Comparison of ENCODE assay signal across 23 cellular contexts in the genomic region with DNA sequence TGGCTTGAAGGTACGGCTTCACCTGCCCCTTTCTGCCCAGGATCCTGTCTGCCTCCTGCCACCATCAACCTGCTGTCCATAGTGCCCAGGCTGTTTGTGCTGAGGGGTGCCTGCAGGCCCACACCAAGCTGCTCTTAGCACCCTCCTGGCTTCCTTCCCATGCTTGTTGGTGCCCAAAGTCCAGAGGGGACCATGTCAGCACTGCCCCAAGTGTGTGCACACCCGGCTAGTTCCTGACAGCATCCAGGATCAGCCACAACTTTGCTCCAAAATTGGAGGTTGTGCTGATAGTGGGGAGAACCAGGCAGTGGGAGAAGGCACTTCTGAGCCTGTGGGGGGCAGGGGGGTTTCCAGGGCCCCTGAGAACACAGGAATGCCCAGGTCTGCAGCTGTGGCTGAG.
"Had no signal": no experiment of that assay in that cellular context is flagged by ENCODE, and none has a peak within 500 bp of the region (broad histone marks: within the 10 kb centered on the region; RNA-seq: fewer than 3 reads in every experiment).

No MANE protein-coding gene starts in this region.

- H3K27me3 Mint-ChIP-seq: dendritic cell treated with granulocyte-macrophage colony-stimulating factor and Interleukin-4, amounts not matched to agents 40 ng/mL and 50 ng/mL, for 4 days; effector memory CD8-positive, alpha-beta T cell had no signal

- DNase-seq: colonic mucosa; cortex of kidney; effector CD8-positive, alpha-beta T cell; effector memory CD8-positive, alpha-beta T cell; esophagus squamous epithelium; foreskin fibroblast; foreskin melanocyte; gastrocnemius medialis; heart right ventricle; hippocampal formation; left cardiac atrium; left lung; left ventricle myocardium superior; lower lobe of right lung; mesenchymal stem cell; mucosa of descending colon had no signal

- H3K4me1 Mint-ChIP-seq: endodermal cell, mesothelial cell of epicardium had no signal

- H3K27me3 ChIP-seq: colonic mucosa, esophagus squamous epithelium, gastrocnemius medialis, heart right ventricle, left lung had no signal

- H3K27ac Mint-ChIP-seq: dendritic cell treated with granulocyte-macrophage colony-stimulating factor and Interleukin-4, amounts not matched to agents 40 ng/mL and 50 ng/mL, for 4 days; endodermal cell; mesothelial cell of epicardium had no signal

- H3K4me1 ChIP-seq: colonic mucosa, esophagus squamous epithelium, gastrocnemius medialis, left lung, lower lobe of right lung had no signal

- H3K9me3 Mint-ChIP-seq: effector memory CD8-positive, alpha-beta T cell had no signal

- H3K4me3 ChIP-seq: colonic mucosa, esophagus squamous epithelium, gastrocnemius medialis, heart right ventricle, left lung, lower lobe of right lung, mucosa of descending colon had no signal

- H3K9me3 ChIP-seq: colonic mucosa, esophagus squamous epithelium, gastrocnemius medialis, heart right ventricle, lower lobe of right lung, mucosa of descending colon had no signal

- H3K27ac ChIP-seq: colonic mucosa, epithelial cell of prostate, esophagus squamous epithelium, gastrocnemius medialis, heart right ventricle, left lung, lower lobe of right lung had no signal

- H3K4me3 Mint-ChIP-seq: dendritic cell treated with granulocyte-macrophage colony-stimulating factor and Interleukin-4, amounts not matched to agents 40 ng/mL and 50 ng/mL, for 4 days; effector memory CD8-positive, alpha-beta T cell; endodermal cell; mesothelial cell of epicardium had no signal

- FAIRE-seq: endometrium, islet of Langerhans, keratinocyte had no signal

- H3K36me3 ChIP-seq: colonic mucosa had no signal
